Comparison of ENCODE assay signal across 8 cellular contexts in genomic region chr2:27070653-27071276, GRCh38. TPM values are rescaled to one million over a fixed set of nuclear protein-coding genes. Genes with fewer than 3 reads are reported as not detected.
A peak's percentile ranks its signal among the peaks of the same experiment; 100 is the strongest.
DNase-seq lines count a peak whose midpoint lies in the region; ATAC-seq and TF ChIP-seq lines count a peak whose summit lies in the region.

No MANE protein-coding gene starts in this region.

- H3K9me3 ChIP-seq in H9 (ENCODE audit: control insufficient read depth, low read depth, low read length) (no peaks in the 10 kb centered on the region), SU-DHL-6 (ENCODE audit: insufficient read depth, low read length) (no peaks in the 10 kb centered on the region)

- H4K8ac ChIP-seq in H9 (replicated peaks; ENCODE audit: insufficient read length, low read depth, low read length) = no peak overlapping the region

- H3K79me2 ChIP-seq in H9 (ENCODE audit: insufficient read depth, low read length) (peaks cover 5% of the 10 kb centered on the region; the same call in 1 of the 2 replicates), SU-DHL-6 (ENCODE audit: insufficient read depth, low read length) (peaks cover 18% of the 10 kb centered on the region)

- no peak overlapping the region for H2BK12ac ChIP-seq in H9 (ENCODE audit: insufficient read length, low read depth, low read length)

- DNase-seq in H9 (no peak), foreskin keratinocyte (no peak)

- H3K36me3 Mint-ChIP-seq in H9 (ENCODE audit: insufficient read depth in 1 of 3, low read depth in 3 of 3) = peaks cover 18 to 44% (median 43%) of the 10 kb centered on the region in 3 experiments; a peak in 6 of 7 replicates

- H3F3A ChIP-seq in SU-DHL-6 (ENCODE audit: insufficient read depth) = 0 out of 2 replicates have a peak, but pooled peaks cover 7% of the 10 kb centered on the region

- H4K5ac ChIP-seq in H9 (ENCODE audit: insufficient read length, low read depth, low read length) = no peak overlapping the region

- peaks cover 2% of the 10 kb centered on the region for H3K79me1 ChIP-seq in H9 (ENCODE audit: insufficient read depth, low read depth, low read length, poor library complexity, severe bottlenecking)

- no peak overlapping the region for H2BK15ac ChIP-seq in H9 (ENCODE audit: low read depth, low read length)

- H3T11ph ChIP-seq in H9 (ENCODE audit: low read length) = no peak overlapping the region

- TF ChIP-seq CTCF in H9 (conservative IDR thresholded peaks at IDR 0.05) = no peak
- TF ChIP-seq CTCF in SU-DHL-6 (IDR thresholded peaks at IDR 0.05; ENCODE audit: insufficient read depth, low read length, poor library complexity, severe bottlenecking) = no peak
- TF ChIP-seq CTCF in foreskin keratinocyte (conservative IDR thresholded peaks at IDR 0.05) = no peak

- H3K56ac ChIP-seq in H9 (ENCODE audit: insufficient read length, low read depth, low read length) = no peak overlapping the region

- H2BK5ac ChIP-seq in H9 (ENCODE audit: insufficient read length, low read length) = no peak overlapping the region

- H3K4me2 ChIP-seq in H9 (ENCODE audit: insufficient read depth, insufficient read length, low read length) = peak overlapping the region; percentile 97
- H3K4me2 ChIP-seq in SU-DHL-6 (ENCODE audit: low read depth, low read length, poor library complexity, severe bottlenecking) = peak overlapping the region; percentile 97

- peak overlapping the region; percentile 1; the same call in 1 of the 2 replicates for H3K14ac ChIP-seq in H9 (ENCODE audit: insufficient read depth, low read length)

- H3K4me1 ChIP-seq in H9 (ENCODE audit: insufficient read depth, low read length) = no peaks in the 10 kb centered on the region
- H3K4me1 ChIP-seq in foreskin keratinocyte = no peaks in the 10 kb centered on the region

- H3K4ac ChIP-seq in H9 (ENCODE audit: low read depth, low read length) = no peak overlapping the region

- H3K9me2 ChIP-seq in SU-DHL-6 (replicated peaks; ENCODE audit: insufficient read depth, low read length) = no peaks in the 10 kb centered on the region

- no peak overlapping the region for H2BK20ac ChIP-seq in H9 (ENCODE audit: low read depth, low read length, poor library complexity, severe bottlenecking)

- WGBS in H9 (ENCODE audit: extremely low coverage, insufficient read length, low lambda C conversion rate) = no CpG with 5 or more reads among the region's 11 CpGs

- H4K91ac ChIP-seq in H9 (ENCODE audit: insufficient read length, low read depth, low read length) = no peak overlapping the region

- H3K4me3 Mint-ChIP-seq in H9 = peak overlapping the region; percentile 94 to 97

- peak overlapping the region; percentile 89 for H3K4me3 ChIP-seq in SU-DHL-6 (ENCODE audit: insufficient read depth, low read length, poor library complexity, severe bottlenecking)
- H3K4me3 ChIP-seq in skin epidermis = peak overlapping the region; percentile 62 to 98 (median 86)

- no peak overlapping the region for H3K18ac ChIP-seq in H9 (ENCODE audit: insufficient read length, low read depth, low read length)

- no peak overlapping the region for H3K23ac ChIP-seq in H9 (ENCODE audit: insufficient read length, low read depth, low read length)

- no peak overlapping the region for H2AK5ac ChIP-seq in H9 (ENCODE audit: insufficient read length, low read length)

- H4K20me1 ChIP-seq in H9 (ENCODE audit: control insufficient read depth, insufficient read depth, insufficient read length) (no peaks in the 10 kb centered on the region), SU-DHL-6 (ENCODE audit: low read depth, low read length) (no peaks in the 10 kb centered on the region)

- peaks cover 7% of the 10 kb centered on the region; the same call in 1 of the 2 replicates for H3K27me3 Mint-ChIP-seq in H9 (ENCODE audit: low read depth)

- H2BK120ac ChIP-seq in H9 (ENCODE audit: low read depth, low read length, poor library complexity, severe bottlenecking) = no peak overlapping the region

- ATAC-seq in foreskin keratinocyte (no peak), GM21737 (IDR thresholded peaks at IDR 0.05; ENCODE audit: unreplicated experiment) (no peak), HG03521 (IDR thresholded peaks at IDR 0.05; ENCODE audit: unreplicated experiment) (no peak), HG03442 (IDR thresholded peaks at IDR 0.05; ENCODE audit: unreplicated experiment) (no peak), HG03097 (IDR thresholded peaks at IDR 0.05; ENCODE audit: low FRiP score, unreplicated experiment) (no peak)

- H3K9ac ChIP-seq in H9 (ENCODE audit: extremely low read depth, insufficient read length, low read length) (peak overlapping the region; percentile 85), SU-DHL-6 (ENCODE audit: low read length) (peak overlapping the region; percentile 89)

- H3K27ac Mint-ChIP-seq in H9 = peak overlapping the region; percentile 78 to 95 (median 91); a peak in 5 of 7 replicates

- no peaks in the 10 kb centered on the region; a peak in 1 of 5 replicates for H3K9me3 Mint-ChIP-seq in H9

- no peaks in the 10 kb centered on the region for H3K36me3 ChIP-seq in SU-DHL-6 (ENCODE audit: low read length)

- no peak overlapping the region for H2AFZ ChIP-seq in H9 (ENCODE audit: low read length)
- peak overlapping the region; percentile 30 for H2AFZ ChIP-seq in SU-DHL-6 (ENCODE audit: low read depth, low read length, severe bottlenecking)

- H3K4me1 Mint-ChIP-seq in H9 = peaks cover 14 to 17% of the 10 kb centered on the region in 2 experiments

- H3K27me3 ChIP-seq in H9 (ENCODE audit: insufficient read depth, low read length) (no peaks in the 10 kb centered on the region), SU-DHL-6 (ENCODE audit: low read length) (no peaks in the 10 kb centered on the region), foreskin keratinocyte (no peaks in the 10 kb centered on the region)

- H3K27ac ChIP-seq in H9 (ENCODE audit: insufficient read length, low read depth, low read length) (no peak overlapping the region), SU-DHL-6 (ENCODE audit: low read depth, low read length) (0 out of 2 replicates have a peak overlapping the region, but pooled peaks have one; percentile 11), foreskin keratinocyte (peak overlapping the region; percentile 85), skin epidermis (peak overlapping the region in 20 of 21 experiments; percentile 78 to 96 (median 92))

- H3K23me2 ChIP-seq in H9 (ENCODE audit: insufficient read length, low read depth, low read length, poor library complexity, severe bottlenecking) = peaks cover 12% of the 10 kb centered on the region

RNA-seq across cellular contexts. Expression of gene OST4, which starts 0.7 kb away (rescaled TPM):
- total RNA-seq in H9 (2021) = 214 and 215 TPM in 2 replicates
- total RNA-seq in foreskin keratinocyte = 368 and 406 TPM in 2 replicates
- polyA plus RNA-seq in foreskin keratinocyte = 686 and 711 TPM in 2 replicates

RNA-seq across cellular contexts. Expression of gene EMILIN1, which starts 7.7 kb away (rescaled TPM):
- 1.2 and 1.8 TPM in 2 replicates for total RNA-seq in H9 (2021)
- total RNA-seq in foreskin keratinocyte = 0.37 and 0.39 TPM in 2 replicates
- polyA plus RNA-seq in foreskin keratinocyte = 0.25 and 0.37 TPM in 2 replicates

RNA-seq across cellular contexts. Expression of gene KHK, which starts 15.8 kb away (rescaled TPM):
- total RNA-seq in H9 (2021) (12.1 and 12.2 TPM in 2 replicates), foreskin keratinocyte (2.4 and 2.6 TPM in 2 replicates)
- 4.1 and 5.0 TPM in 2 replicates for polyA plus RNA-seq in foreskin keratinocyte

RNA-seq across cellular contexts. Expression of gene AGBL5, which starts 19.3 kb away (rescaled TPM):
- 55.4 and 58.3 TPM in 2 replicates for total RNA-seq in H9 (2021)
- 25.5 and 28.0 TPM in 2 replicates for total RNA-seq in foreskin keratinocyte
- 20.9 and 21.9 TPM in 2 replicates for polyA plus RNA-seq in foreskin keratinocyte

RNA-seq across cellular contexts. Expression of gene TMEM214, which starts 38.0 kb away (rescaled TPM):
- total RNA-seq in H9 (2021) = 53.9 and 55.3 TPM in 2 replicates
- total RNA-seq in foreskin keratinocyte = 40.0 and 47.7 TPM in 2 replicates
- 49.2 and 53.8 TPM in 2 replicates for polyA plus RNA-seq in foreskin keratinocyte
